In the genomic region with DNA sequence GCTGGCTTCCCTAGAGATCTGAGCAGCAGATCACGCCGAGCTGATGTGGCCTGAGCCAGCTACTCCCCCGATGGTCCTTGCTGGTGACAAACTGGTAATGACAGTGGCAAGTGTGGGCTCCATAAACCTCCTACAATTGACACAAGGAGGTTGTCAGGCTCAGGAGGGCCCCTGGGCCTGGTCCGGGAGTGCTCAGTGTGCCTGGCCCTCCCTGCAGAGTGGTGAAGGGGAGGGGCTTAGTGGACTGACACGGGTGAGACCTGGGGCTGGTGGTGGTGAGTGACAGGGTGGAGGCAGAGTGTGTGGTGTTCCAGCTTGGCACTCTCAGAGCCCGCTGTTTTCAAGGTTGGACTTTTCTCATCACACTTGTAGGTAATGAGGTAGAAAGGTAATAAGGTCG, we compare ENCODE assay signal across 1 cellular context.
TF ChIP-seq lines count a peak whose summit lies in the region.

No MANE protein-coding gene starts in this region.

TF ChIP-seq in GM23338, 12 proteins besides CTCF, POLR2A, EP300 and RAD21 (continued from another document):
- TF ChIP-seq, protein P1, sequence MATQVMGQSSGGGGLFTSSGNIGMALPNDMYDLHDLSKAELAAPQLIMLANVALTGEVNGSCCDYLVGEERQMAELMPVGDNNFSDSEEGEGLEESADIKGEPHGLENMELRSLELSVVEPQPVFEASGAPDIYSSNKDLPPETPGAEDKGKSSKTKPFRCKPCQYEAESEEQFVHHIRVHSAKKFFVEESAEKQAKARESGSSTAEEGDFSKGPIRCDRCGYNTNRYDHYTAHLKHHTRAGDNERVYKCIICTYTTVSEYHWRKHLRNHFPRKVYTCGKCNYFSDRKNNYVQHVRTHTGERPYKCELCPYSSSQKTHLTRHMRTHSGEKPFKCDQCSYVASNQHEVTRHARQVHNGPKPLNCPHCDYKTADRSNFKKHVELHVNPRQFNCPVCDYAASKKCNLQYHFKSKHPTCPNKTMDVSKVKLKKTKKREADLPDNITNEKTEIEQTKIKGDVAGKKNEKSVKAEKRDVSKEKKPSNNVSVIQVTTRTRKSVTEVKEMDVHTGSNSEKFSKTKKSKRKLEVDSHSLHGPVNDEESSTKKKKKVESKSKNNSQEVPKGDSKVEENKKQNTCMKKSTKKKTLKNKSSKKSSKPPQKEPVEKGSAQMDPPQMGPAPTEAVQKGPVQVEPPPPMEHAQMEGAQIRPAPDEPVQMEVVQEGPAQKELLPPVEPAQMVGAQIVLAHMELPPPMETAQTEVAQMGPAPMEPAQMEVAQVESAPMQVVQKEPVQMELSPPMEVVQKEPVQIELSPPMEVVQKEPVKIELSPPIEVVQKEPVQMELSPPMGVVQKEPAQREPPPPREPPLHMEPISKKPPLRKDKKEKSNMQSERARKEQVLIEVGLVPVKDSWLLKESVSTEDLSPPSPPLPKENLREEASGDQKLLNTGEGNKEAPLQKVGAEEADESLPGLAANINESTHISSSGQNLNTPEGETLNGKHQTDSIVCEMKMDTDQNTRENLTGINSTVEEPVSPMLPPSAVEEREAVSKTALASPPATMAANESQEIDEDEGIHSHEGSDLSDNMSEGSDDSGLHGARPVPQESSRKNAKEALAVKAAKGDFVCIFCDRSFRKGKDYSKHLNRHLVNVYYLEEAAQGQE (IDR thresholded peaks at IDR 0.05; ENCODE audit: unreplicated experiment) = no peak
- TF ChIP-seq POLR2AphosphoS5 (IDR thresholded peaks at IDR 0.05; ENCODE audit: low read depth) (no peak), CREB1 (CRISPR knock-in tag; IDR thresholded peaks at IDR 0.05; ENCODE audit: low read depth) (no peak), NANOG (IDR thresholded peaks at IDR 0.05; ENCODE audit: borderline replicate concordance) (no peak), EZH2 (IDR thresholded peaks at IDR 0.05; ENCODE audit: low read depth, unreplicated experiment) (no peak), EZH2phosphoT487 (IDR thresholded peaks at IDR 0.05; ENCODE audit: unreplicated experiment) (no peak), ZNF331 (CRISPR knock-in tag; IDR thresholded peaks at IDR 0.05; ENCODE audit: low read depth) (no peak)
- TF ChIP-seq, protein P2, sequence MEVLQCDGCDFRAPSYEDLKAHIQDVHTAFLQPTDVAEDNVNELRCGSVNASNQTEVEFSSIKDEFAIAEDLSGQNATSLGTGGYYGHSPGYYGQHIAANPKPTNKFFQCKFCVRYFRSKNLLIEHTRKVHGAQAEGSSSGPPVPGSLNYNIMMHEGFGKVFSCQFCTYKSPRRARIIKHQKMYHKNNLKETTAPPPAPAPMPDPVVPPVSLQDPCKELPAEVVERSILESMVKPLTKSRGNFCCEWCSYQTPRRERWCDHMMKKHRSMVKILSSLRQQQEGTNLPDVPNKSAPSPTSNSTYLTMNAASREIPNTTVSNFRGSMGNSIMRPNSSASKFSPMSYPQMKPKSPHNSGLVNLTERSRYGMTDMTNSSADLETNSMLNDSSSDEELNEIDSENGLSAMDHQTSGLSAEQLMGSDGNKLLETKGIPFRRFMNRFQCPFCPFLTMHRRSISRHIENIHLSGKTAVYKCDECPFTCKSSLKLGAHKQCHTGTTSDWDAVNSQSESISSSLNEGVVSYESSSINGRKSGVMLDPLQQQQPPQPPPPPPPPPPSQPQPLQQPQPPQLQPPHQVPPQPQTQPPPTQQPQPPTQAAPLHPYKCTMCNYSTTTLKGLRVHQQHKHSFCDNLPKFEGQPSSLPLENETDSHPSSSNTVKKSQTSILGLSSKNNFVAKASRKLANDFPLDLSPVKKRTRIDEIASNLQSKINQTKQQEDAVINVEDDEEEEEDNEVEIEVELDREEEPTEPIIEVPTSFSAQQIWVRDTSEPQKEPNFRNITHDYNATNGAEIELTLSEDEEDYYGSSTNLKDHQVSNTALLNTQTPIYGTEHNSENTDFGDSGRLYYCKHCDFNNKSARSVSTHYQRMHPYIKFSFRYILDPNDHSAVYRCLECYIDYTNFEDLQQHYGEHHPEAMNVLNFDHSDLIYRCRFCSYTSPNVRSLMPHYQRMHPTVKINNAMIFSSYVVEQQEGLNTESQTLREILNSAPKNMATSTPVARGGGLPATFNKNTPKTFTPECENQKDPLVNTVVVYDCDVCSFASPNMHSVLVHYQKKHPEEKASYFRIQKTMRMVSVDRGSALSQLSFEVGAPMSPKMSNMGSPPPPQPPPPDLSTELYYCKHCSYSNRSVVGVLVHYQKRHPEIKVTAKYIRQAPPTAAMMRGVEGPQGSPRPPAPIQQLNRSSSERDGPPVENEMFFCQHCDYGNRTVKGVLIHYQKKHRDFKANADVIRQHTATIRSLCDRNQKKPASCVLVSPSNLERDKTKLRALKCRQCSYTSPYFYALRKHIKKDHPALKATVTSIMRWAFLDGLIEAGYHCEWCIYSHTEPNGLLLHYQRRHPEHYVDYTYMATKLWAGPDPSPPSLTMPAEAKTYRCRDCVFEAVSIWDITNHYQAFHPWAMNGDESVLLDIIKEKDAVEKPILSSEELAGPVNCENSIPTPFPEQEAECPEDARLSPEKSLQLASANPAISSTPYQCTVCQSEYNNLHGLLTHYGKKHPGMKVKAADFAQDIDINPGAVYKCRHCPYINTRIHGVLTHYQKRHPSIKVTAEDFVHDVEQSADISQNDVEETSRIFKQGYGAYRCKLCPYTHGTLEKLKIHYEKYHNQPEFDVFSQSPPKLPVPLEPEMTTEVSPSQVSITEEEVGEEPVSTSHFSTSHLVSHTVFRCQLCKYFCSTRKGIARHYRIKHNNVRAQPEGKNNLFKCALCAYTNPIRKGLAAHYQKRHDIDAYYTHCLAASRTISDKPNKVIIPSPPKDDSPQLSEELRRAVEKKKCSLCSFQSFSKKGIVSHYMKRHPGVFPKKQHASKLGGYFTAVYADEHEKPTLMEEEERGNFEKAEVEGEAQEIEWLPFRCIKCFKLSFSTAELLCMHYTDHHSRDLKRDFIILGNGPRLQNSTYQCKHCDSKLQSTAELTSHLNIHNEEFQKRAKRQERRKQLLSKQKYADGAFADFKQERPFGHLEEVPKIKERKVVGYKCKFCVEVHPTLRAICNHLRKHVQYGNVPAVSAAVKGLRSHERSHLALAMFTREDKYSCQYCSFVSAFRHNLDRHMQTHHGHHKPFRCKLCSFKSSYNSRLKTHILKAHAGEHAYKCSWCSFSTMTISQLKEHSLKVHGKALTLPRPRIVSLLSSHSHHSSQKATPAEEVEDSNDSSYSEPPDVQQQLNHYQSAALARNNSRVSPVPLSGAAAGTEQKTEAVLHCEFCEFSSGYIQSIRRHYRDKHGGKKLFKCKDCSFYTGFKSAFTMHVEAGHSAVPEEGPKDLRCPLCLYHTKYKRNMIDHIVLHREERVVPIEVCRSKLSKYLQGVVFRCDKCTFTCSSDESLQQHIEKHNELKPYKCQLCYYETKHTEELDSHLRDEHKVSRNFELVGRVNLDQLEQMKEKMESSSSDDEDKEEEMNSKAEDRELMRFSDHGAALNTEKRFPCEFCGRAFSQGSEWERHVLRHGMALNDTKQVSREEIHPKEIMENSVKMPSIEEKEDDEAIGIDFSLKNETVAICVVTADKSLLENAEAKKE (CRISPR knock-in tag; IDR thresholded peaks at IDR 0.05) = no peak
